In genomic region chr13:78830508-78830907, GRCh38 we compare ENCODE assay signal across 7 cellular contexts.
"Had no signal": no experiment of that assay in that cellular context is flagged by ENCODE, and none has a peak within 500 bp of the region (broad histone marks: within the 10 kb centered on the region; RNA-seq: fewer than 3 reads in every experiment).

No MANE protein-coding gene starts in this region.

- FAIRE-seq: HTR-8/SVneo had no signal

- H3K4me2 ChIP-seq: KMS-11 had no signal

- H3K9ac ChIP-seq: KMS-11 had no signal

- DNase-seq: GOT3, H9, HCEC 1CT, IMR-90, KBM-7 had no signal

- H3K27ac ChIP-seq: KMS-11 had no signal
